In the genomic region with DNA sequence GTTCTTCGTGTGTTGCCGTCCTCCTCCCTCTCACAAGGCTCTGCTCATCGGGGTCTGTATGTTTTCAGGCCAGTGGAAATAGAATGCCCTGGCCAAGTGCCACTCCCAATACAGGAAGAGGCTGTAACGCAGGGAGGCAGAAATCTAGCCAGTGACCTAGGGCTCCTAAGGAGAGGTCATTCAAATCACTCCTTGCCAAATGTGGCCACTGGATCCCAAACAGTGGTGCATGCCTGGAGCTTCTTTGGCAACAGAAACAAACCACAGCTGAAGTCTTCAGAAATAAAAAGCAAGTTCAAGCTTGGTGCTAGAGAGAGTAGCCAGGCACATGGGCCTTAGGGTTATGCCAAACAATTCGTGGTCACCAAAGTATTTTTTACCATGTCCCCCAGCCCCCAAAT, we compare ENCODE assay signal across 10 cellular contexts.
DNase-seq lines count a peak whose midpoint lies in the region; ATAC-seq and TF ChIP-seq lines count a peak whose summit lies in the region.
"Had no signal": no experiment of that assay in that cellular context is flagged by ENCODE, and none has a peak within 500 bp of the region (broad histone marks: within the 10 kb centered on the region; RNA-seq: fewer than 3 reads in every experiment).

No MANE protein-coding gene starts in this region.

- ATAC-seq in HG03025 (IDR thresholded peaks at IDR 0.05; ENCODE audit: low FRiP score, unreplicated experiment) (no peak), GM19351 (IDR thresholded peaks at IDR 0.05; ENCODE audit: unreplicated experiment) (no peak)

- no peaks in the 10 kb centered on the region for H3K27me3 ChIP-seq in osteoblast (ENCODE audit: insufficient read depth, low read length)

- H2AFZ ChIP-seq in osteoblast (ENCODE audit: low read length), result no peak overlapping the region

- H3K4me2 ChIP-seq in osteoblast (ENCODE audit: insufficient read depth, low read length), result peak overlapping the region; percentile 57

- H3K4me1 Mint-ChIP-seq in progenitor cell of endocrine pancreas (ENCODE audit: low read depth), result no peaks in the 10 kb centered on the region

- peak; percentile 13 for DNase-seq in A172 (ENCODE audit: low spot score)
- DNase-seq in RWPE1 (ENCODE audit: low spot score), result no peak
- DNase-seq in fibroblast of peridontal ligament (ENCODE audit: extremely low read depth), result peak; percentile 90
- peak; percentile 54 for DNase-seq in osteoblast (ENCODE audit: insufficient read length, low spot score, missing footprints)
- DNase-seq in COR-L47 (lab: John Stamatoyannopoulos, UW), result no peak
- no peak for DNase-seq in progenitor cell of endocrine pancreas (ENCODE audit: low spot score, unreplicated experiment)
- DNase-seq: NCI-H2227 treated with DMSO at 0.1 percent for 48 hours had no signal

- H3K4me1 ChIP-seq in osteoblast (ENCODE audit: insufficient read depth, low read length), result peaks cover 85% of the 10 kb centered on the region

- no peak overlapping the region for H3K4me3 Mint-ChIP-seq in progenitor cell of endocrine pancreas (ENCODE audit: low read depth)
- H3K4me3 Mint-ChIP-seq: central memory CD8-positive, alpha-beta T cell had no signal

- CTCF ChIA-PET in RWPE1 (lab: Yijun Ruan, JAX), result no interaction called here

- no peak for TF ChIP-seq CTCF in RWPE1 (conservative IDR thresholded peaks at IDR 0.05; ENCODE audit: low read depth)
- no peak for TF ChIP-seq CTCF in osteoblast (IDR thresholded peaks at IDR 0.05; ENCODE audit: extremely low read depth, low read depth, low read length)
- TF ChIP-seq CTCF in progenitor cell of endocrine pancreas (IDR thresholded peaks at IDR 0.05; ENCODE audit: unreplicated experiment), result no peak

- H3K36me3 ChIP-seq in osteoblast (ENCODE audit: insufficient read depth, low read length), result peaks cover 6% of the 10 kb centered on the region

- peaks cover 9% of the 10 kb centered on the region for H3K36me3 Mint-ChIP-seq in progenitor cell of endocrine pancreas (ENCODE audit: insufficient read depth)

- H4K20me1 ChIP-seq in osteoblast (ENCODE audit: insufficient read depth, low read length), result no peaks in the 10 kb centered on the region

- no peak overlapping the region for H3K27ac Mint-ChIP-seq in progenitor cell of endocrine pancreas

- POLR2A ChIA-PET in RWPE1 (lab: Yijun Ruan, JAX; ENCODE audit: low non-redundant PET), result no interaction called here

- no peaks in the 10 kb centered on the region for H3K79me2 ChIP-seq in osteoblast (ENCODE audit: insufficient read depth, low read length)

- no peaks in the 10 kb centered on the region for H3K9me3 ChIP-seq in osteoblast (ENCODE audit: low read depth, low read length)

- no peaks in the 10 kb centered on the region for H3K27me3 Mint-ChIP-seq in progenitor cell of endocrine pancreas
- H3K27me3 Mint-ChIP-seq: central memory CD8-positive, alpha-beta T cell had no signal

- H3K27ac ChIP-seq in RWPE1 (peak overlapping the region; percentile 15; the same call in 1 of the 2 replicates), osteoblast (ENCODE audit: low read depth, low read length) (peak overlapping the region; percentile 99)

- no peak overlapping the region for H3K4me3 ChIP-seq in osteoblast (ENCODE audit: insufficient read depth, low read length)

- no peaks in the 10 kb centered on the region for H3K9me3 Mint-ChIP-seq in progenitor cell of endocrine pancreas (ENCODE audit: low read depth)
- H3K9me3 Mint-ChIP-seq: central memory CD8-positive, alpha-beta T cell had no signal

Comparison
In these comparisons a context has a peak if more than half of its experiments do, and no peak if none do; other contexts are left out.
1. DNase-seq: peak in A172 (single experiment), fibroblast of peridontal ligament (single experiment) and osteoblast (single experiment); none in RWPE1 (single experiment), COR-L47 (single experiment) and progenitor cell of endocrine pancreas (single experiment).